Comparison of ENCODE assay signal across 8 cellular contexts in genomic region chr20:41692479-41693135, GRCh38.
A peak's percentile ranks its signal among the peaks of the same experiment; 100 is the strongest.
DNase-seq lines count a peak whose midpoint lies in the region; ATAC-seq and TF ChIP-seq lines count a peak whose summit lies in the region.

No MANE protein-coding gene starts in this region.

- H3K9me3 Mint-ChIP-seq in effector memory CD8-positive, alpha-beta T cell, result peaks cover 0 to 4% of the 10 kb centered on the region in 2 donors

- H3K9me3 ChIP-seq in mesenchymal stem cell (ENCODE audit: control insufficient read depth, low read length), result no peaks in the 10 kb centered on the region

- H2BK15ac ChIP-seq in mesenchymal stem cell (ENCODE audit: low read depth, poor library complexity, severe bottlenecking), result no peak overlapping the region

- no peak overlapping the region for H2BK12ac ChIP-seq in mesenchymal stem cell (ENCODE audit: low read length in 2 of 2)

- peak overlapping the region; percentile 76 for H3K4me2 ChIP-seq in mesenchymal stem cell (ENCODE audit: low read length, poor library complexity, severe bottlenecking)

- H3K27me3 ChIP-seq in mesenchymal stem cell (ENCODE audit: control insufficient read depth in 1 of 2, insufficient read depth in 1 of 2, low read length in 2 of 2), result peaks cover 11 to 22% of the 10 kb centered on the region in 2 experiments

- ATAC-seq in HG03354 (IDR thresholded peaks at IDR 0.05; ENCODE audit: poor library complexity, severe bottlenecking, unreplicated experiment), result peak; percentile 56
- ATAC-seq in effector memory CD8-positive, alpha-beta T cell (replicated peaks), result peak; percentile 64

- peaks cover 19 to 27% of the 10 kb centered on the region in 2 donors for H3K27me3 Mint-ChIP-seq in effector memory CD8-positive, alpha-beta T cell

- H3K18ac ChIP-seq in mesenchymal stem cell (ENCODE audit: low read depth in 1 of 2, low read length in 2 of 2), result peak overlapping the region; percentile 34 to 45

- peak overlapping the region in 1 of 2 experiments; percentile 2 for H3K4ac ChIP-seq in mesenchymal stem cell (ENCODE audit: low read depth in 1 of 2, low read length in 2 of 2)

- H3K36me3 ChIP-seq in mesenchymal stem cell (ENCODE audit: control insufficient read depth in 1 of 2, insufficient read depth in 2 of 2, low read depth in 1 of 2, low read length in 2 of 2), result no peaks in the 10 kb centered on the region

- WGBS in mesenchymal stem cell, result 12% methylated on average over 29 of the region's 29 CpGs

- H2AK5ac ChIP-seq in mesenchymal stem cell (ENCODE audit: low read length, severe bottlenecking), result no peak overlapping the region

- H3K4me1 Mint-ChIP-seq in effector memory CD8-positive, alpha-beta T cell (ENCODE audit: low read depth in 2 of 2), result peaks cover 7 to 12% of the 10 kb centered on the region in 2 donors

- no peak overlapping the region for H3K14ac ChIP-seq in mesenchymal stem cell (ENCODE audit: low read length in 2 of 2)

- H2AFZ ChIP-seq in mesenchymal stem cell (ENCODE audit: low read depth, low read length), result peak overlapping the region; percentile 16

- H2BK5ac ChIP-seq in mesenchymal stem cell (ENCODE audit: low read depth, low read length, poor library complexity, severe bottlenecking), result no peak overlapping the region

- H3K4me3 Mint-ChIP-seq in effector memory CD8-positive, alpha-beta T cell, result peak overlapping the region; percentile 89 to 92

- H3K4me1 ChIP-seq in mesenchymal stem cell (ENCODE audit: control insufficient read depth, insufficient read depth, low read depth, low read length), result peaks cover 2% of the 10 kb centered on the region

- no peak overlapping the region for H3K23ac ChIP-seq in mesenchymal stem cell (ENCODE audit: low read length in 2 of 2)

- no peaks in the 10 kb centered on the region for H3K79me1 ChIP-seq in mesenchymal stem cell (replicated peaks; ENCODE audit: low read length, poor library complexity, severe bottlenecking)

- H4K8ac ChIP-seq in mesenchymal stem cell (ENCODE audit: low read length), result peak overlapping the region; percentile 59

- peak; percentile 44 for TF ChIP-seq POLR2A in GM19193 (IDR thresholded peaks at IDR 0.05; ENCODE audit: extremely low read depth, insufficient read depth, insufficient read length)

- H3K9ac ChIP-seq in mesenchymal stem cell (ENCODE audit: low read length), result peak overlapping the region; percentile 91

- H3K27ac ChIP-seq in mesenchymal stem cell (ENCODE audit: low read length, poor library complexity, severe bottlenecking), result no peak overlapping the region

- peak overlapping the region; percentile 62 to 91 for H3K4me3 ChIP-seq in mesenchymal stem cell (ENCODE audit: insufficient read depth in 1 of 2, low read depth in 1 of 2, low read length in 2 of 2)

- H3K36me3 Mint-ChIP-seq in effector memory CD8-positive, alpha-beta T cell (ENCODE audit: insufficient read depth), result no peaks in the 10 kb centered on the region

- peak overlapping the region; percentile 86 to 94 for H3K27ac Mint-ChIP-seq in effector memory CD8-positive, alpha-beta T cell

- peak overlapping the region; percentile 55 for H4K91ac ChIP-seq in mesenchymal stem cell (ENCODE audit: low read length)

- no peak overlapping the region for H2BK120ac ChIP-seq in mesenchymal stem cell (ENCODE audit: low read depth, low read length)

- DNase-seq in AG08395 (ENCODE audit: low spot score), result peak; percentile 35
- DNase-seq in NCI-H524 treated with DMSO at 0.1 percent for 48 hours (lab: John Stamatoyannopoulos, UW), result peak; percentile 94
- DNase-seq in activated CD8-positive, alpha-beta memory T cell treated with anti-CD3 and anti-CD28 coated beads for 48 hours (ENCODE audit: low read depth in 2 of 3, low spot score in 2 of 3), result peak; percentile 47 to 49 (median 48)
- peak in 2 of 3 experiments; percentile 59 for DNase-seq in effector memory CD8-positive, alpha-beta T cell
- DNase-seq in mesenchymal stem cell, result no peak
- DNase-seq in stimulated activated CD8-positive, alpha-beta memory T cell treated with anti-CD3 and anti-CD28 coated beads, Interleukin-12 subunit alpha, Interleukin-12 subunit beta, amount 100 ng/mL, for 24 hours (ENCODE audit: extremely low read depth), result peak; percentile 49
